18 cellular contexts compared by ENCODE assay signal in the genomic region with DNA sequence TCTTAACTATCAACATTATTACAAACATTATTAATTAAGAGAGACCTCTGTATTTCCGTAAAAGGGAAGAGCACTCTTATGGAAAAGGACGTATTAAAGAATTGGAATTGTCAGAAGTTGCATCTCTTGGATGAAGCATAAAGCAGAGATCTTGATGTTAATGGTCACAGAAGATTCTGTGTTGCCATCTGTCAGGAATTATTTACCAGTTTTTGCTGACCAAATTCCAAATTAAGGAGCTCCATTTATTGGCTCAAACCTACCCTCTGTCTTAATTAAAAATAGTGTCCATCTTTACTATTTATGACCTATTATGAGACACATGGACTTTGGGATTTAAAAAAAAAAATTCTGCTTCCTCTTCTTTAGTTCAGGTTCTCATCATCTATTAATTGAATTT.
DNase-seq lines count a peak whose midpoint lies in the region; ATAC-seq lines count a peak whose summit lies in the region.
"Had no signal": no experiment of that assay in that cellular context is flagged by ENCODE, and none has a peak within 500 bp of the region (broad histone marks: within the 10 kb centered on the region; RNA-seq: fewer than 3 reads in every experiment).

No MANE protein-coding gene starts in this region.

- peaks cover 23% of the 10 kb centered on the region for H3K4me1 Mint-ChIP-seq in stimulated activated effector memory CD8-positive, alpha-beta T cell treated with anti-CD3 and anti-CD28 coated beads, Interleukin-12 subunit alpha, Interleukin-12 subunit beta, amount 100 ng/mL, for 72 hours

- peak overlapping the region; percentile 27 for H3K27ac Mint-ChIP-seq in stimulated activated effector memory CD8-positive, alpha-beta T cell treated with anti-CD3 and anti-CD28 coated beads, Interleukin-12 subunit alpha, Interleukin-12 subunit beta, amount 100 ng/mL, for 72 hours
- H3K27ac Mint-ChIP-seq: B cell; CD4-positive, alpha-beta T cell had no signal

- peak; percentile 69 for DNase-seq in NCI-H446 treated with DMSO at 0.1 percent for 48 hours (lab: John Stamatoyannopoulos, UW)
- peak; percentile 5 for DNase-seq in cerebellum (ENCODE audit: low spot score)
- DNase-seq in stimulated activated effector memory CD8-positive, alpha-beta T cell treated with anti-CD3 and anti-CD28 coated beads, Interleukin-12 subunit alpha, Interleukin-12 subunit beta, amount 100 ng/mL, for 72 hours (ENCODE audit: low spot score in 2 of 2), result no peak
- no peak for DNase-seq in stimulated activated CD4-positive, alpha-beta T cell treated with anti-CD3 and anti-CD28 coated beads, Interleukin-4, amount 100 ng/mL, for 1 hour
- DNase-seq in AG08395 (ENCODE audit: low spot score), result no peak
- DNase-seq in cortex of kidney (lab: John Stamatoyannopoulos, UW), result no peak
- DNase-seq: 8988T; ACHN; AML-193; Caco-2; Calu3; CD4-positive, alpha-beta T cell; CD8-positive, alpha-beta T cell; DMS79 treated with DMSO at 0.1 percent for 48 hours; GDM1 had no signal

- H3K9me3 Mint-ChIP-seq in stimulated activated effector memory CD8-positive, alpha-beta T cell treated with anti-CD3 and anti-CD28 coated beads, Interleukin-12 subunit alpha, Interleukin-12 subunit beta, amount 100 ng/mL, for 72 hours, result no peaks in the 10 kb centered on the region
- H3K9me3 Mint-ChIP-seq: CD4-positive, alpha-beta T cell; CD8-positive, alpha-beta T cell had no signal

- ATAC-seq in stimulated activated effector memory CD8-positive, alpha-beta T cell treated with anti-CD3 and anti-CD28 coated beads, Interleukin-12 subunit alpha, Interleukin-12 subunit beta, amount 100 ng/mL, for 72 hours, result no peak
- no peak for ATAC-seq in GM18873 (IDR thresholded peaks at IDR 0.05; ENCODE audit: low FRiP score, unreplicated experiment)
- ATAC-seq: CD8-positive, alpha-beta T cell; GM12878 had no signal

- no peaks in the 10 kb centered on the region for H3K36me3 Mint-ChIP-seq in stimulated activated effector memory CD8-positive, alpha-beta T cell treated with anti-CD3 and anti-CD28 coated beads, Interleukin-12 subunit alpha, Interleukin-12 subunit beta, amount 100 ng/mL, for 72 hours

- H3K4me3 Mint-ChIP-seq in stimulated activated effector memory CD8-positive, alpha-beta T cell treated with anti-CD3 and anti-CD28 coated beads, Interleukin-12 subunit alpha, Interleukin-12 subunit beta, amount 100 ng/mL, for 72 hours, result no peak overlapping the region
- H3K4me3 Mint-ChIP-seq: B cell; CD4-positive, alpha-beta T cell; CD8-positive, alpha-beta T cell had no signal

Comparison
In these comparisons a context has a peak if more than half of its experiments do, and no peak if none do; other contexts are left out.
1. DNase-seq: peak in NCI-H446 treated with DMSO at 0.1 percent for 48 hours (single experiment) and cerebellum (single experiment); none in stimulated activated effector memory CD8-positive, alpha-beta T cell treated with anti-CD3 and anti-CD28 coated beads, Interleukin-12 subunit alpha, Interleukin-12 subunit beta, amount 100 ng/mL, for 72 hours (0 of 2), stimulated activated CD4-positive, alpha-beta T cell treated with anti-CD3 and anti-CD28 coated beads, Interleukin-4, amount 100 ng/mL, for 1 hour (single experiment), AG08395 (single experiment) and cortex of kidney (single experiment).